1 cellular context compared by ENCODE assay signal in the genomic region with DNA sequence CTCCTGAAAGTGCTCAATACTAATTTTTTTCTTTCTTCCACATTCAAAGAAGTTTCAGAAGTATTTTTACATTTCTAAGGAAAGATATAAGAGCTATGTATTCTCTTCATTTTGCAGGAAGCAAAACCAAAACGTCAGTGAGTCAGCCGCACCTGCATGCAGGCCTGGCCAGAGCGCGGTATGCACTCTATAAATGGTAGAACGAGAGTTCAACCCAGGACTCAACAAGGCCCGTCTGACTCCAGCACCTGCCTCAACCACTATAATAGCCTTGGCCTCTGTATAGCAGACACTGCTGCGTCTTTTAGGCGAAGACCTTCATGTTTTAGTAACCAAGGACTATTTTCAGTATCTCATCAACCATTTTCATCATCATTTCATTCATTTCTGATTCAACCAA.
TF ChIP-seq lines count a peak whose summit lies in the region.

No MANE protein-coding gene starts in this region.

TF ChIP-seq in GM23338, 12 proteins besides CTCF, POLR2A, EP300 and RAD21 (continued from another document):
- TF ChIP-seq, protein P1, sequence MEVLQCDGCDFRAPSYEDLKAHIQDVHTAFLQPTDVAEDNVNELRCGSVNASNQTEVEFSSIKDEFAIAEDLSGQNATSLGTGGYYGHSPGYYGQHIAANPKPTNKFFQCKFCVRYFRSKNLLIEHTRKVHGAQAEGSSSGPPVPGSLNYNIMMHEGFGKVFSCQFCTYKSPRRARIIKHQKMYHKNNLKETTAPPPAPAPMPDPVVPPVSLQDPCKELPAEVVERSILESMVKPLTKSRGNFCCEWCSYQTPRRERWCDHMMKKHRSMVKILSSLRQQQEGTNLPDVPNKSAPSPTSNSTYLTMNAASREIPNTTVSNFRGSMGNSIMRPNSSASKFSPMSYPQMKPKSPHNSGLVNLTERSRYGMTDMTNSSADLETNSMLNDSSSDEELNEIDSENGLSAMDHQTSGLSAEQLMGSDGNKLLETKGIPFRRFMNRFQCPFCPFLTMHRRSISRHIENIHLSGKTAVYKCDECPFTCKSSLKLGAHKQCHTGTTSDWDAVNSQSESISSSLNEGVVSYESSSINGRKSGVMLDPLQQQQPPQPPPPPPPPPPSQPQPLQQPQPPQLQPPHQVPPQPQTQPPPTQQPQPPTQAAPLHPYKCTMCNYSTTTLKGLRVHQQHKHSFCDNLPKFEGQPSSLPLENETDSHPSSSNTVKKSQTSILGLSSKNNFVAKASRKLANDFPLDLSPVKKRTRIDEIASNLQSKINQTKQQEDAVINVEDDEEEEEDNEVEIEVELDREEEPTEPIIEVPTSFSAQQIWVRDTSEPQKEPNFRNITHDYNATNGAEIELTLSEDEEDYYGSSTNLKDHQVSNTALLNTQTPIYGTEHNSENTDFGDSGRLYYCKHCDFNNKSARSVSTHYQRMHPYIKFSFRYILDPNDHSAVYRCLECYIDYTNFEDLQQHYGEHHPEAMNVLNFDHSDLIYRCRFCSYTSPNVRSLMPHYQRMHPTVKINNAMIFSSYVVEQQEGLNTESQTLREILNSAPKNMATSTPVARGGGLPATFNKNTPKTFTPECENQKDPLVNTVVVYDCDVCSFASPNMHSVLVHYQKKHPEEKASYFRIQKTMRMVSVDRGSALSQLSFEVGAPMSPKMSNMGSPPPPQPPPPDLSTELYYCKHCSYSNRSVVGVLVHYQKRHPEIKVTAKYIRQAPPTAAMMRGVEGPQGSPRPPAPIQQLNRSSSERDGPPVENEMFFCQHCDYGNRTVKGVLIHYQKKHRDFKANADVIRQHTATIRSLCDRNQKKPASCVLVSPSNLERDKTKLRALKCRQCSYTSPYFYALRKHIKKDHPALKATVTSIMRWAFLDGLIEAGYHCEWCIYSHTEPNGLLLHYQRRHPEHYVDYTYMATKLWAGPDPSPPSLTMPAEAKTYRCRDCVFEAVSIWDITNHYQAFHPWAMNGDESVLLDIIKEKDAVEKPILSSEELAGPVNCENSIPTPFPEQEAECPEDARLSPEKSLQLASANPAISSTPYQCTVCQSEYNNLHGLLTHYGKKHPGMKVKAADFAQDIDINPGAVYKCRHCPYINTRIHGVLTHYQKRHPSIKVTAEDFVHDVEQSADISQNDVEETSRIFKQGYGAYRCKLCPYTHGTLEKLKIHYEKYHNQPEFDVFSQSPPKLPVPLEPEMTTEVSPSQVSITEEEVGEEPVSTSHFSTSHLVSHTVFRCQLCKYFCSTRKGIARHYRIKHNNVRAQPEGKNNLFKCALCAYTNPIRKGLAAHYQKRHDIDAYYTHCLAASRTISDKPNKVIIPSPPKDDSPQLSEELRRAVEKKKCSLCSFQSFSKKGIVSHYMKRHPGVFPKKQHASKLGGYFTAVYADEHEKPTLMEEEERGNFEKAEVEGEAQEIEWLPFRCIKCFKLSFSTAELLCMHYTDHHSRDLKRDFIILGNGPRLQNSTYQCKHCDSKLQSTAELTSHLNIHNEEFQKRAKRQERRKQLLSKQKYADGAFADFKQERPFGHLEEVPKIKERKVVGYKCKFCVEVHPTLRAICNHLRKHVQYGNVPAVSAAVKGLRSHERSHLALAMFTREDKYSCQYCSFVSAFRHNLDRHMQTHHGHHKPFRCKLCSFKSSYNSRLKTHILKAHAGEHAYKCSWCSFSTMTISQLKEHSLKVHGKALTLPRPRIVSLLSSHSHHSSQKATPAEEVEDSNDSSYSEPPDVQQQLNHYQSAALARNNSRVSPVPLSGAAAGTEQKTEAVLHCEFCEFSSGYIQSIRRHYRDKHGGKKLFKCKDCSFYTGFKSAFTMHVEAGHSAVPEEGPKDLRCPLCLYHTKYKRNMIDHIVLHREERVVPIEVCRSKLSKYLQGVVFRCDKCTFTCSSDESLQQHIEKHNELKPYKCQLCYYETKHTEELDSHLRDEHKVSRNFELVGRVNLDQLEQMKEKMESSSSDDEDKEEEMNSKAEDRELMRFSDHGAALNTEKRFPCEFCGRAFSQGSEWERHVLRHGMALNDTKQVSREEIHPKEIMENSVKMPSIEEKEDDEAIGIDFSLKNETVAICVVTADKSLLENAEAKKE (CRISPR knock-in tag; IDR thresholded peaks at IDR 0.05), result no peak
- TF ChIP-seq, protein P2, sequence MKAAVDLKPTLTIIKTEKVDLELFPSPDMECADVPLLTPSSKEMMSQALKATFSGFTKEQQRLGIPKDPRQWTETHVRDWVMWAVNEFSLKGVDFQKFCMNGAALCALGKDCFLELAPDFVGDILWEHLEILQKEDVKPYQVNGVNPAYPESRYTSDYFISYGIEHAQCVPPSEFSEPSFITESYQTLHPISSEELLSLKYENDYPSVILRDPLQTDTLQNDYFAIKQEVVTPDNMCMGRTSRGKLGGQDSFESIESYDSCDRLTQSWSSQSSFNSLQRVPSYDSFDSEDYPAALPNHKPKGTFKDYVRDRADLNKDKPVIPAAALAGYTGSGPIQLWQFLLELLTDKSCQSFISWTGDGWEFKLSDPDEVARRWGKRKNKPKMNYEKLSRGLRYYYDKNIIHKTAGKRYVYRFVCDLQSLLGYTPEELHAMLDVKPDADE (IDR thresholded peaks at IDR 0.05), result no peak
- no peak for TF ChIP-seq POLR2AphosphoS5 (IDR thresholded peaks at IDR 0.05; ENCODE audit: low read depth)
- no peak for TF ChIP-seq CREB1 (CRISPR knock-in tag; IDR thresholded peaks at IDR 0.05; ENCODE audit: low read depth)
- no peak for TF ChIP-seq EZH2 (IDR thresholded peaks at IDR 0.05; ENCODE audit: low read depth, unreplicated experiment)
